Comparison of ENCODE assay signal across 14 cellular contexts in genomic region chr10:42875792-42876191, GRCh38.
DNase-seq lines count a peak whose midpoint lies in the region; ATAC-seq and TF ChIP-seq lines count a peak whose summit lies in the region.
"Had no signal": no experiment of that assay in that cellular context is flagged by ENCODE, and none has a peak within 500 bp of the region (broad histone marks: within the 10 kb centered on the region; RNA-seq: fewer than 3 reads in every experiment).

No MANE protein-coding gene starts in this region.

- CTCF ChIA-PET in PC-9 (lab: Charles Lee) = interaction anchor here (0.6 kb wide), 1 partner anchor 331 kb away, joined by 3 read pairs; no protein-coding TSS in a partner anchor

- H3K27me3 ChIP-seq in PC-9 (ENCODE audit: insufficient read depth, low read depth) (peaks cover 33% of the 10 kb centered on the region), neuronal stem cell (ENCODE audit: control insufficient read depth in 3 of 3, insufficient read depth in 3 of 3, low read depth in 1 of 3, low read length in 3 of 3) (no peaks in the 10 kb centered on the region), ascending aorta (no peaks in the 10 kb centered on the region)

- DNase-seq in ELR (ENCODE audit: low read depth) (peak; percentile 13), PC-9 (no peak), fibroblast of the aortic adventitia (ENCODE audit: low read depth) (peak; percentile 3), neuronal stem cell (ENCODE audit: low spot score) (no peak), NCI-H345 treated with DMSO at 0.1 percent for 48 hours (lab: John Stamatoyannopoulos, UW; ENCODE audit: unreplicated experiment) (no peak), ascending aorta (ENCODE audit: low spot score in 2 of 2) (no peak)
- DNase-seq in stimulated activated effector memory CD8-positive, alpha-beta T cell treated with anti-CD3 and anti-CD28 coated beads, Interleukin-12 subunit alpha, Interleukin-12 subunit beta, amount 100 ng/mL, for 72 hours (ENCODE audit: low spot score in 2 of 2) = no peak
- DNase-seq: activated CD8-positive, alpha-beta memory T cell treated with anti-CD3 and anti-CD28 coated beads, Interleukin-2, amount 50 U/mL, for 4 hours; COR-L47; naive thymus-derived CD8-positive, alpha-beta T cell; NCI-H1930; NCI-H82; SIG-M5 had no signal

- peak overlapping the region; percentile 39 for H3K18ac ChIP-seq in neuronal stem cell (ENCODE audit: low read length)

- no peaks in the 10 kb centered on the region for H3K36me3 Mint-ChIP-seq in stimulated activated effector memory CD8-positive, alpha-beta T cell treated with anti-CD3 and anti-CD28 coated beads, Interleukin-12 subunit alpha, Interleukin-12 subunit beta, amount 100 ng/mL, for 72 hours
- H3K36me3 Mint-ChIP-seq: activated naive CD8-positive, alpha-beta T cell; naive thymus-derived CD8-positive, alpha-beta T cell had no signal

- H3K27ac ChIP-seq in PC-9 = no peak overlapping the region
- no peak overlapping the region for H3K27ac ChIP-seq in neuronal stem cell (replicated peaks; ENCODE audit: low read length)
- no peak overlapping the region for H3K27ac ChIP-seq in ascending aorta

- peak overlapping the region; percentile 25 for H3K14ac ChIP-seq in neuronal stem cell (ENCODE audit: low read length)

- H2AFZ ChIP-seq in PC-9 (no peak overlapping the region), neuronal stem cell (ENCODE audit: low read length) (peak overlapping the region; percentile 69)

- H2BK5ac ChIP-seq in neuronal stem cell (ENCODE audit: low read length) = peak overlapping the region; percentile 48

- no CpG with 5 or more reads among the region's 9 CpGs for WGBS in neuronal stem cell (ENCODE audit: extremely low coverage in 2 of 2, insufficient read length in 2 of 2, insufficient replicate concordance in 1 of 2), 2 donors

- no peak overlapping the region for H3K4me3 Mint-ChIP-seq in stimulated activated effector memory CD8-positive, alpha-beta T cell treated with anti-CD3 and anti-CD28 coated beads, Interleukin-12 subunit alpha, Interleukin-12 subunit beta, amount 100 ng/mL, for 72 hours
- H3K4me3 Mint-ChIP-seq: activated naive CD8-positive, alpha-beta T cell; naive thymus-derived CD8-positive, alpha-beta T cell had no signal

- no peak for ATAC-seq in stimulated activated effector memory CD8-positive, alpha-beta T cell treated with anti-CD3 and anti-CD28 coated beads, Interleukin-12 subunit alpha, Interleukin-12 subunit beta, amount 100 ng/mL, for 72 hours
- ATAC-seq: naive thymus-derived CD8-positive, alpha-beta T cell had no signal

- H3K9ac ChIP-seq in neuronal stem cell (ENCODE audit: low read depth, low read length, poor library complexity) = peak overlapping the region; percentile 27

- H2AK5ac ChIP-seq in neuronal stem cell (ENCODE audit: low read depth, low read length) = peak overlapping the region; percentile 76

- POLR2A ChIA-PET in PC-9 (lab: Charles Lee; ENCODE audit: unreplicated experiment) = no interaction called here

- no peak overlapping the region for H3K23ac ChIP-seq in neuronal stem cell (ENCODE audit: low read depth, low read length, poor library complexity)

- H3K4me1 ChIP-seq in PC-9 (replicated peaks; ENCODE audit: insufficient read depth) = no peaks in the 10 kb centered on the region
- peaks cover 2 to 6% of the 10 kb centered on the region in 2 donors for H3K4me1 ChIP-seq in neuronal stem cell (ENCODE audit: control insufficient read depth in 2 of 2, insufficient read depth in 1 of 2, low read depth in 1 of 2, low read length in 2 of 2)
- no peaks in the 10 kb centered on the region for H3K4me1 ChIP-seq in ascending aorta

- H3K9me2 ChIP-seq in PC-9 (ENCODE audit: insufficient read depth) = no peaks in the 10 kb centered on the region

- H3K4me2 ChIP-seq in PC-9 (0 out of 2 replicates have a peak overlapping the region, but pooled peaks have one; percentile 4), neuronal stem cell (ENCODE audit: insufficient read depth, low read length, poor library complexity, severe bottlenecking) (peak overlapping the region; percentile 2)

- no peak overlapping the region for H4K91ac ChIP-seq in neuronal stem cell (ENCODE audit: low read depth, low read length, poor library complexity)

- H3K4me3 ChIP-seq in PC-9 = no peak overlapping the region
- H3K4me3 ChIP-seq in fibroblast of the aortic adventitia (ENCODE audit: low read depth, low read length) = no peak overlapping the region
- H3K4me3 ChIP-seq in neuronal stem cell (ENCODE audit: low read length in 2 of 2) = no peak overlapping the region
- H3K4me3 ChIP-seq in ascending aorta = no peak overlapping the region

- H3K79me2 ChIP-seq in PC-9 (ENCODE audit: low read depth) = no peaks in the 10 kb centered on the region

- H3K27ac Mint-ChIP-seq in stimulated activated effector memory CD8-positive, alpha-beta T cell treated with anti-CD3 and anti-CD28 coated beads, Interleukin-12 subunit alpha, Interleukin-12 subunit beta, amount 100 ng/mL, for 72 hours = no peak overlapping the region
- H3K27ac Mint-ChIP-seq: activated naive CD8-positive, alpha-beta T cell; naive thymus-derived CD8-positive, alpha-beta T cell had no signal

- no peak overlapping the region for H2BK120ac ChIP-seq in neuronal stem cell (ENCODE audit: low read depth, low read length)

- no TSS peak for BruUV-seq in PC-9 (replicated peaks; lab: Mats Ljungman, UMichigan)

- intact Hi-C loops in PC-9 (cut with micrococcal nuclease; ENCODE audit: unreplicated experiment) = no loop called here
- intact Hi-C loops in ascending aorta (cut with DNase I) = no loop called here

- H4K20me1 ChIP-seq in PC-9 (ENCODE audit: insufficient read depth) = no peaks in the 10 kb centered on the region

- H3K4ac ChIP-seq in neuronal stem cell (ENCODE audit: low read length) = no peak overlapping the region

- H3K9me3 ChIP-seq in PC-9 (ENCODE audit: insufficient read depth, low read depth) = no peaks in the 10 kb centered on the region
- H3K9me3 ChIP-seq in neuronal stem cell (replicated peaks in 1 of 2; ENCODE audit: control insufficient read depth in 2 of 2, insufficient read depth in 1 of 2, low read depth in 1 of 2, low read length in 2 of 2) = peaks cover 0 to 1% of the 10 kb centered on the region in 2 donors
- H3K9me3 ChIP-seq in ascending aorta = no peaks in the 10 kb centered on the region

- H2BK12ac ChIP-seq in neuronal stem cell (ENCODE audit: low read length) = no peak overlapping the region

- H3K4me1 Mint-ChIP-seq in stimulated activated effector memory CD8-positive, alpha-beta T cell treated with anti-CD3 and anti-CD28 coated beads, Interleukin-12 subunit alpha, Interleukin-12 subunit beta, amount 100 ng/mL, for 72 hours = no peaks in the 10 kb centered on the region
- H3K4me1 Mint-ChIP-seq: naive thymus-derived CD8-positive, alpha-beta T cell had no signal

- H3F3A ChIP-seq in PC-9 (ENCODE audit: insufficient read depth, low read depth) = no peaks in the 10 kb centered on the region

- no peak overlapping the region for H2BK15ac ChIP-seq in neuronal stem cell (ENCODE audit: low read length)

- peaks cover 3% of the 10 kb centered on the region for H3K9me3 Mint-ChIP-seq in stimulated activated effector memory CD8-positive, alpha-beta T cell treated with anti-CD3 and anti-CD28 coated beads, Interleukin-12 subunit alpha, Interleukin-12 subunit beta, amount 100 ng/mL, for 72 hours

- H3K79me1 ChIP-seq in neuronal stem cell (ENCODE audit: low read depth, low read length) = peaks cover 2% of the 10 kb centered on the region

- H4K8ac ChIP-seq in neuronal stem cell (ENCODE audit: low read depth, low read length) = no peak overlapping the region

- TF ChIP-seq CTCF in PC-9 (conservative IDR thresholded peaks at IDR 0.05) (no peak), fibroblast of the aortic adventitia (IDR thresholded peaks at IDR 0.05; ENCODE audit: insufficient read depth, low read length) (no peak), ascending aorta (IDR thresholded peaks at IDR 0.05) (no peak)

- no peaks in the 10 kb centered on the region for H3K36me3 ChIP-seq in PC-9 (ENCODE audit: low read depth)
- no peaks in the 10 kb centered on the region for H3K36me3 ChIP-seq in neuronal stem cell (replicated peaks in 1 of 2; ENCODE audit: control insufficient read depth in 2 of 2, insufficient read depth in 2 of 2, low read length in 2 of 2)
- H3K36me3 ChIP-seq in ascending aorta = no peaks in the 10 kb centered on the region

Comparison
In these comparisons a context has a peak if more than half of its experiments do, and no peak if none do; other contexts are left out.
1. DNase-seq: peak in ELR (single experiment) and fibroblast of the aortic adventitia (single experiment); none in PC-9 (0 of 2), neuronal stem cell (single experiment), NCI-H345 treated with DMSO at 0.1 percent for 48 hours (single experiment), ascending aorta (0 of 2) and stimulated activated effector memory CD8-positive, alpha-beta T cell treated with anti-CD3 and anti-CD28 coated beads, Interleukin-12 subunit alpha, Interleukin-12 subunit beta, amount 100 ng/mL, for 72 hours (0 of 2).